Comparison of ENCODE assay signal across 15 cellular contexts in genomic region chr13:20825476-20825875, GRCh38. TPM values are rescaled to one million over a fixed set of nuclear protein-coding genes. Genes with fewer than 3 reads are reported as not detected.
DNase-seq lines count a peak whose midpoint lies in the region; ATAC-seq and TF ChIP-seq lines count a peak whose summit lies in the region.
"Had no signal": no experiment of that assay in that cellular context is flagged by ENCODE, and none has a peak within 500 bp of the region (broad histone marks: within the 10 kb centered on the region; RNA-seq: fewer than 3 reads in every experiment).

No MANE protein-coding gene starts in this region.

- H3K9ac ChIP-seq in smooth muscle cell (ENCODE audit: low read depth) = peak overlapping the region; percentile 2

- no peak overlapping the region for H3K4me3 Mint-ChIP-seq in natural killer cell
- H3K4me3 Mint-ChIP-seq: neural crest cell had no signal

- H3K27ac ChIP-seq in smooth muscle cell (ENCODE audit: low read depth) (peak overlapping the region; percentile 80), ovary (no peak overlapping the region)
- H3K27ac ChIP-seq: HL-60, tibial nerve had no signal

- no peaks in the 10 kb centered on the region for H3K36me3 ChIP-seq in smooth muscle cell (ENCODE audit: low read depth)
- no peaks in the 10 kb centered on the region for H3K36me3 ChIP-seq in ovary
- H3K36me3 ChIP-seq: tibial nerve had no signal

- H3K4me2 ChIP-seq in smooth muscle cell = peak overlapping the region; percentile 76

- no peak for TF ChIP-seq CTCF in fibroblast of the aortic adventitia (IDR thresholded peaks at IDR 0.05; ENCODE audit: insufficient read depth, low read length)
- TF ChIP-seq CTCF in smooth muscle cell (IDR thresholded peaks at IDR 0.05; ENCODE audit: borderline replicate concordance, insufficient read depth, poor library complexity, severe bottlenecking) = no peak
- TF ChIP-seq CTCF in natural killer cell (IDR thresholded peaks at IDR 0.05) = no peak
- TF ChIP-seq CTCF in ovary (IDR thresholded peaks at IDR 0.05) = no peak

- H2AFZ ChIP-seq in smooth muscle cell (ENCODE audit: low read depth) = no peak overlapping the region

- H3K79me2 ChIP-seq in smooth muscle cell (ENCODE audit: low read depth) = no peaks in the 10 kb centered on the region

- intact Hi-C loops in natural killer cell (cut with micrococcal nuclease) = no loop called here
- intact Hi-C loops in ovary (cut with DNase I) = loop anchor here in 3 of 4 donors (2.0 to 10.0 kb wide), 3 partner anchors 113 to 331 kb away; partner anchors contain the start of gene IL17D (in 1 of the 3)

- H3K9me3 ChIP-seq in smooth muscle cell (replicated peaks; ENCODE audit: low read depth) (no peaks in the 10 kb centered on the region), ovary (no peaks in the 10 kb centered on the region)
- H3K9me3 ChIP-seq: tibial nerve had no signal

- no peaks in the 10 kb centered on the region for H3K9me3 Mint-ChIP-seq in natural killer cell
- H3K9me3 Mint-ChIP-seq: neural crest cell had no signal

- no peaks in the 10 kb centered on the region for H4K20me1 ChIP-seq in smooth muscle cell (ENCODE audit: low read depth)

- H3K4me1 Mint-ChIP-seq in natural killer cell = peaks cover 7 to 8% of the 10 kb centered on the region in 2 donors

- TF ChIP-seq EP300 in ovary (IDR thresholded peaks at IDR 0.05) = no peak

- H3F3A ChIP-seq in smooth muscle cell (ENCODE audit: low read depth) = peaks cover 10% of the 10 kb centered on the region

- no peaks in the 10 kb centered on the region for H3K36me3 Mint-ChIP-seq in natural killer cell

- H3K4me1 ChIP-seq in smooth muscle cell (ENCODE audit: low read depth) (peaks cover 9% of the 10 kb centered on the region), ovary (ENCODE audit: insufficient read depth) (no peaks in the 10 kb centered on the region)

- no peaks in the 10 kb centered on the region for H3K27me3 ChIP-seq in smooth muscle cell (ENCODE audit: low read depth)
- H3K27me3 ChIP-seq in ovary = no peaks in the 10 kb centered on the region
- H3K27me3 ChIP-seq: tibial nerve had no signal

- no peaks in the 10 kb centered on the region for H3K27me3 Mint-ChIP-seq in natural killer cell (ENCODE audit: low read depth in 2 of 2)

- 43% methylated on average over 3 of the region's 3 CpGs for WGBS in smooth muscle cell (ENCODE audit: low lambda C conversion rate)
- WGBS in ovary, 3 donors = 38 to 53% (median 46%) methylated on average over 3 of the region's 3 CpGs

- no peak for TF ChIP-seq POLR2A in ovary (IDR thresholded peaks at IDR 0.05)

- no peak overlapping the region for H3K27ac Mint-ChIP-seq in natural killer cell

- H3K4me3 ChIP-seq in fibroblast of the aortic adventitia (ENCODE audit: low read depth, low read length) (no peak overlapping the region), smooth muscle cell (no peak overlapping the region), ovary (no peak overlapping the region)
- H3K4me3 ChIP-seq: tibial nerve had no signal

- no peak for ATAC-seq in natural killer cell

- DNase-seq in NCI-H82 (lab: John Stamatoyannopoulos, UW) (peak; percentile 53), NCI-H82 treated with DMSO at 0.1 percent for 48 hours (lab: John Stamatoyannopoulos, UW; ENCODE audit: unreplicated experiment) (no peak), NCI-H524 treated with DMSO at 0.1 percent for 48 hours (lab: John Stamatoyannopoulos, UW) (peak; percentile 41), fibroblast of the aortic adventitia (ENCODE audit: low read depth) (peak; percentile 59), smooth muscle cell (lab: John Stamatoyannopoulos, UW; ENCODE audit: unreplicated experiment) (no peak), natural killer cell (no peak), ovary (no peak), NCI-H2029 (lab: John Stamatoyannopoulos, UW) (no peak)
- DNase-seq: DMS153; GOT3; NCI-H69; stimulated activated CD4-positive, alpha-beta T cell treated with anti-CD3 and anti-CD28 coated beads, Interleukin-15, amount 100 ng/mL, for 24 hours had no signal

RNA-seq across cellular contexts. Expression of gene EEF1AKMT1, which starts 51.7 kb away (rescaled TPM):
- total RNA-seq in fibroblast of the aortic adventitia (ENCODE audit: low replicate concordance) (15.9 and 18.5 TPM in 2 replicates), smooth muscle cell (7.4 and 17.3 TPM in 2 replicates), natural killer cell (1 to 10 TPM; 3.8 to 5.1 (median 4.6) TPM), ovary (10 to 100 TPM; 11.1 to 16.4 (median 12.8) TPM)
- polyA plus RNA-seq in smooth muscle cell (14.6 and 15.0 TPM in 2 replicates), ovary (10 to 100 TPM in 1 of 2 donors, 1 to 10 TPM in 1; 9.7 to 20.8 TPM)

Comparison
In these comparisons a context has a peak if more than half of its experiments do, and no peak if none do; other contexts are left out.
1. DNase-seq: peak in NCI-H82 (single experiment), NCI-H524 treated with DMSO at 0.1 percent for 48 hours (single experiment) and fibroblast of the aortic adventitia (single experiment); none in NCI-H82 treated with DMSO at 0.1 percent for 48 hours (single experiment), smooth muscle cell (single experiment), natural killer cell (single experiment), ovary (0 of 5) and NCI-H2029 (single experiment).